Comparison of ENCODE assay signal across 8 cellular contexts in the genomic region with DNA sequence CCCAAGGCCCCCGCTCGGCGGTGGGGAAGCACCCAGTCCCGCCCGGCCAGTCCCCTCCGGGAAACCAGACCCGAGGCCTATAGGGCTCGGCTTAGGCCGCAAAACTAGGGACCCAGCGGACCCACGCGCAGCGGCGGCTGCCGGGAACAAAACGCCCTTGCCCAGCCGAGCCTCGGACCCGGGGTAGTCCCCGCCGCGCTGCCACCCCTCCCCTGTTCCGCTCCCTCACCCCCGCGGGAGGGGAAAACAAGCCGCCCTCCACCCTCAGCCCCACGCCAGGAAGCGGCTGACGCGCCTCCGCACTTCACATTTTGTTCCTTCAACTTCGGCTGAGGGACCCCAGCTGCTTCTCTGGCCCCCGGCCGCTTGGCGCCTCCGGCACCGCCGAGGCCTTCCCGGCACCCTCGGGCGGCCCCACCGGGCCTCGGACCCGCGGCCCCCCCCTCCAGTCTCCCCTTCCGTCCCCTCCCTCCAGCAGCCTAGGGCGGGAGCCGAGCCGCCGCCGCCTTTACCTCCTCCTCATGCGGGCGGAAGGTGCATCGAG. TPM values are rescaled to one million over a fixed set of nuclear protein-coding genes. Genes with fewer than 3 reads are reported as not detected.
A peak's percentile ranks its signal among the peaks of the same experiment; 100 is the strongest.
DNase-seq lines count a peak whose midpoint lies in the region; ATAC-seq and TF ChIP-seq lines count a peak whose summit lies in the region.

No MANE protein-coding gene starts in this region.

- no peaks in the 10 kb centered on the region for H3K9me3 Mint-ChIP-seq in stimulated activated memory B cell treated with anti-CD40 and anti-IgM and Interleukin-4, amounts not matched to agents 10 μg/mL and 1 μg/mL and 100 μg/mL, for 72 hours

- H3K4me1 Mint-ChIP-seq in stimulated activated memory B cell treated with anti-CD40 and anti-IgM and Interleukin-4, amounts not matched to agents 10 μg/mL and 1 μg/mL and 100 μg/mL, for 72 hours, result peaks cover 33% of the 10 kb centered on the region

- H3K27me3 Mint-ChIP-seq in stimulated activated memory B cell treated with anti-CD40 and anti-IgM and Interleukin-4, amounts not matched to agents 10 μg/mL and 1 μg/mL and 100 μg/mL, for 72 hours, result no peaks in the 10 kb centered on the region

- DNase-seq in NAMALWA (ENCODE audit: low spot score) (peak; percentile 60), activated T-cell treated with anti-CD3 and anti-CD28 coated beads for 1 hour (ENCODE audit: low read depth) (peak; percentile 23), erythroblast (lab: John Stamatoyannopoulos, UW) (peak; percentile 73 to 78), myocyte (ENCODE audit: low read depth) (peak; percentile 33), dedifferentiated amniotic fluid mesenchymal stem cell (ENCODE audit: extremely low spot score) (no peak)

- H3K4me3 Mint-ChIP-seq in stimulated activated memory B cell treated with anti-CD40 and anti-IgM and Interleukin-4, amounts not matched to agents 10 μg/mL and 1 μg/mL and 100 μg/mL, for 72 hours, result peak overlapping the region; percentile 91

- peak overlapping the region; percentile 91 for H3K27ac Mint-ChIP-seq in stimulated activated memory B cell treated with anti-CD40 and anti-IgM and Interleukin-4, amounts not matched to agents 10 μg/mL and 1 μg/mL and 100 μg/mL, for 72 hours

- peaks cover 25% of the 10 kb centered on the region for H3K36me3 Mint-ChIP-seq in stimulated activated memory B cell treated with anti-CD40 and anti-IgM and Interleukin-4, amounts not matched to agents 10 μg/mL and 1 μg/mL and 100 μg/mL, for 72 hours

- ATAC-seq in GM18498 (IDR thresholded peaks at IDR 0.05; ENCODE audit: unreplicated experiment), result peak; percentile 34
- ATAC-seq in HG02588 (IDR thresholded peaks at IDR 0.05; ENCODE audit: unreplicated experiment), result peak; percentile 24
- ATAC-seq in stimulated activated memory B cell treated with anti-CD40 and anti-IgM and Interleukin-4, amounts not matched to agents 10 μg/mL and 1 μg/mL and 100 μg/mL, for 72 hours, result peak; percentile 64

- no peak for TF ChIP-seq POLR2A in erythroblast (IDR thresholded peaks at IDR 0.05; ENCODE audit: low read length)

RNA-seq across cellular contexts. Expression of gene PDS5A, which starts 0.7 kb away (rescaled TPM):
- 45.8 and 50.1 TPM in 2 replicates for total RNA-seq in myocyte
- 14.5 TPM for polyA plus RNA-seq in myocyte (2012)
